In the genomic region with DNA sequence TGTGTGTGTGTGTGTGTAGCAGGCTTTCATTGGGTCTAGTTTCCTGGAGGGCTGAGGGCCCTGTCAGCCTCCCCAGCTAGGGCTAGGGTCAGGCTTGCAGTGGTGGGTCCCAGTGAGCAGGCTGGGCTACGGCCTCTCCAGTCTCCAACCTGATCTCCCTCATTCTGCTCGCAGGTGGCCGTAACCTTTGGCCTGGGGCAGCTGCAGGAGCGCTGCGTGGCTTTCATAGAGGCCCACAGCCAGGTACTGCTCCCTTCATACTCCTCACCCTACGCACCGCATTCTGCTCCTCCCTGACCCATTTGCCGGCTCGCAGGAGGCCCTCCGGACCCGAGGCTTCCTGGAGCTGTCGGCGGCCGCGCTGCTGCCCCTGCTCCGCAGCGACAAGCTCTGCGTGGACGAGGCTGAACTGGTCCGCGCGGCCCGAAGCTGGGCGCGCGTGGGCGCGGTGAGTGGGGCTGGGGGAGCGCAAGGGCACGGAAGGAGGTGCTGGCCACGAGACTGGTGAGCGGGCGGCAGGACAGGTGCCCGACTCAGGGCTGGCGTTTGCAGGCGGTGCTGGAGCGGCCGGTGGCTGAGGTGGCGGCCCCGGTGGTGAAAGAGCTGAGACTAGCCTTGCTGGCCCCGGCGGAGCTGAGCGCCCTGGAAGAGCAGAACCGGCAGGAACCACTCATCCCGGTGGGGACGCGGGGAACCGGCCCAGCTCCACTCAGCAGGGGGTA, we compare ENCODE assay signal across 8 cellular contexts. TPM values are rescaled to one million over a fixed set of nuclear protein-coding genes. Genes with fewer than 3 reads are reported as not detected.
DNase-seq lines count a peak whose midpoint lies in the region; ATAC-seq and TF ChIP-seq lines count a peak whose summit lies in the region.

No MANE protein-coding gene starts in this region.

- H3K27me3 ChIP-seq in DOHH2 (ENCODE audit: control insufficient read depth, low read length) (no peaks in the 10 kb centered on the region), heart left ventricle (no peaks in the 10 kb centered on the region), prostate gland (replicated peaks; ENCODE audit: insufficient read depth) (no peaks in the 10 kb centered on the region)

- H3K27ac ChIP-seq in DOHH2 (ENCODE audit: low read depth, low read length): no peak overlapping the region
- H3K27ac ChIP-seq in heart left ventricle: peak overlapping the region; percentile 7 to 90 (median 88)
- H3K27ac ChIP-seq in prostate gland: peak overlapping the region; percentile 70 to 79

- H3K4me3 Mint-ChIP-seq in activated CD4-positive, alpha-beta memory T cell treated with anti-CD3 and anti-CD28 coated beads for 36 hours: peak overlapping the region; percentile 73

- peaks cover 14% of the 10 kb centered on the region; the same call in 1 of the 2 replicates for H3F3A ChIP-seq in DOHH2 (ENCODE audit: control insufficient read depth, insufficient read depth)

- H3K9me3 ChIP-seq in DOHH2 (ENCODE audit: control insufficient read depth, insufficient read depth, low read length): no peaks in the 10 kb centered on the region
- H3K9me3 ChIP-seq in heart left ventricle: no peaks in the 10 kb centered on the region
- no peaks in the 10 kb centered on the region for H3K9me3 ChIP-seq in prostate gland

- DNase-seq in activated CD4-positive, alpha-beta memory T cell treated with anti-CD3 and anti-CD28 coated beads for 36 hours: no peak
- DNase-seq in heart left ventricle (peak in 2 of 5 donors; percentile 44 to 68), prostate gland (ENCODE audit: low spot score) (no peak), retina (no peak), DMS153 treated with DMSO at 0.1 percent for 48 hours (lab: John Stamatoyannopoulos, UW; ENCODE audit: unreplicated experiment) (no peak), NCI-H128 (lab: John Stamatoyannopoulos, UW; ENCODE audit: unreplicated experiment) (no peak)

- H4K20me1 ChIP-seq in DOHH2 (ENCODE audit: control insufficient read depth, insufficient read depth, low read depth, low read length): no peaks in the 10 kb centered on the region

- H3K4me3 ChIP-seq in DOHH2 (ENCODE audit: low read length): peak overlapping the region; percentile 78
- H3K4me3 ChIP-seq in heart left ventricle: peak overlapping the region; percentile 6 to 66 (median 55)
- H3K4me3 ChIP-seq in prostate gland: peak overlapping the region; percentile 34 to 43

- no peaks in the 10 kb centered on the region for H3K27me3 Mint-ChIP-seq in activated CD4-positive, alpha-beta memory T cell treated with anti-CD3 and anti-CD28 coated beads for 36 hours

- H3K36me3 ChIP-seq in DOHH2 (ENCODE audit: control insufficient read depth, low read length): peaks cover 7% of the 10 kb centered on the region
- peaks cover 0 to 18% (median 5%) of the 10 kb centered on the region in 9 donors for H3K36me3 ChIP-seq in heart left ventricle
- no peaks in the 10 kb centered on the region for H3K36me3 ChIP-seq in prostate gland

- TF ChIP-seq POLR2A in heart left ventricle (IDR thresholded peaks at IDR 0.05) (no peak), prostate gland (IDR thresholded peaks at IDR 0.05) (no peak)

- POLR2A ChIA-PET in activated CD4-positive, alpha-beta memory T cell treated with anti-CD3 and anti-CD28 coated beads for 36 hours (lab: Charles Lee): interaction anchor here (1.1 to 9.5 kb wide), 7 partner anchors 13 to 91 kb away, joined by 3 to 263 read pairs (median 11); a partner anchor contains a TSS

- ATAC-seq in heart left ventricle (peak in 1 of 4 donors; percentile 2), HG03520 (IDR thresholded peaks at IDR 0.05; ENCODE audit: unreplicated experiment) (no peak)

- WGBS in heart left ventricle, 4 donors: 53 to 71% (median 61%) methylated on average over 32 to 48 of the region's 48 CpGs
- WGBS in prostate gland: 53% methylated on average over 47 of the region's 48 CpGs

- peak overlapping the region; percentile 76 for H3K4me2 ChIP-seq in DOHH2 (ENCODE audit: low read length)

- intact Hi-C loops in activated CD4-positive, alpha-beta memory T cell treated with anti-CD3 and anti-CD28 coated beads for 36 hours (cut with micrococcal nuclease): loop anchor here (10.0 kb wide), 1 partner anchor 1448 kb away; a partner anchor contains a TSS
- intact Hi-C loops in heart left ventricle (cut with DNase I) (loop anchor here in 1 of 10 donors (10.0 kb wide), 1 partner anchor 78 kb away; a partner anchor contains a TSS), prostate gland (cut with DNase I) (no loop called here)

- H3K4me1 Mint-ChIP-seq in activated CD4-positive, alpha-beta memory T cell treated with anti-CD3 and anti-CD28 coated beads for 36 hours (ENCODE audit: low read depth): peaks cover 67% of the 10 kb centered on the region

- peaks cover 4% of the 10 kb centered on the region; the same call in 1 of the 2 replicates for H3K79me2 ChIP-seq in DOHH2 (ENCODE audit: control insufficient read depth, low read length)

- TF ChIP-seq CTCF in DOHH2 (IDR thresholded peaks at IDR 0.05; ENCODE audit: low read depth, low read length, poor library complexity, severe bottlenecking) (no peak), heart left ventricle (IDR thresholded peaks at IDR 0.05) (no peak), prostate gland (IDR thresholded peaks at IDR 0.05) (no peak)

- H3K36me3 Mint-ChIP-seq in activated CD4-positive, alpha-beta memory T cell treated with anti-CD3 and anti-CD28 coated beads for 36 hours: peaks cover 51% of the 10 kb centered on the region

- CTCF ChIA-PET in activated CD4-positive, alpha-beta memory T cell treated with anti-CD3 and anti-CD28 coated beads for 36 hours (lab: Charles Lee): interaction anchor here (0.8 to 5.1 kb wide), 9 partner anchors 13 to 198 kb away, joined by 3 to 39 read pairs (median 4); a partner anchor contains a TSS

- H3K4me1 ChIP-seq in DOHH2 (ENCODE audit: control insufficient read depth, low read length) (peaks cover 52% of the 10 kb centered on the region), heart left ventricle (peaks cover 0 to 66% (median 51%) of the 10 kb centered on the region in 12 donors), prostate gland (replicated peaks) (peaks cover 8% of the 10 kb centered on the region)

- H3K9me3 Mint-ChIP-seq in activated CD4-positive, alpha-beta memory T cell treated with anti-CD3 and anti-CD28 coated beads for 36 hours: no peaks in the 10 kb centered on the region

- peak overlapping the region; percentile 98 for H3K27ac Mint-ChIP-seq in activated CD4-positive, alpha-beta memory T cell treated with anti-CD3 and anti-CD28 coated beads for 36 hours

- no peaks in the 10 kb centered on the region for H3K9me2 ChIP-seq in DOHH2 (replicated peaks; ENCODE audit: control insufficient read depth, low read length)

RNA-seq across cellular contexts. Expression of a gene that starts 4.7 kb away (rescaled TPM):
- total RNA-seq in activated CD4-positive, alpha-beta memory T cell treated with anti-CD3 and anti-CD28 coated beads for 36 hours: 10 to 100 TPM; 35.2 to 38.6 TPM
- total RNA-seq in heart left ventricle (1 to 10 TPM in 8 of 9 donors, under 1 TPM in 1; 0.56 to 7.4 (median 2.8) TPM), prostate gland (10 to 100 TPM in 1 of 2 donors, under 1 TPM in 1; 0.50 to 10.5 TPM)
- polyA plus RNA-seq in heart left ventricle: 1 to 10 TPM; 2.6 to 6.2 TPM

RNA-seq across cellular contexts. Expression of a gene that starts 5.8 kb away (rescaled TPM):
- under 1 TPM; 0.40 to 0.41 TPM for total RNA-seq in activated CD4-positive, alpha-beta memory T cell treated with anti-CD3 and anti-CD28 coated beads for 36 hours
- total RNA-seq in heart left ventricle (1 to 10 TPM in 3 of 9 donors, under 1 TPM in 5, not detected in 1; 0.54 to 1.0 (median 0.82) TPM), prostate gland (1 to 10 TPM in 1 of 2 donors, not detected in 1; 4.0 TPM)
- polyA plus RNA-seq in heart left ventricle: 1 to 10 TPM in 1 of 2 donors, under 1 TPM in 1; 0.36 to 1.7 TPM

RNA-seq across cellular contexts. Expression of a gene that starts 12.8 kb away (rescaled TPM):
- 10 to 100 TPM; 80.2 to 87.9 TPM for total RNA-seq in activated CD4-positive, alpha-beta memory T cell treated with anti-CD3 and anti-CD28 coated beads for 36 hours
- total RNA-seq in heart left ventricle: 10 to 100 TPM in 2 of 9 donors, 1 to 10 TPM in 7; 4.5 to 17.9 (median 6.6) TPM
- polyA plus RNA-seq in heart left ventricle: 1 to 10 TPM; 5.8 to 6.9 TPM
- total RNA-seq in prostate gland: 10 to 100 TPM in 1 of 2 donors, 1 to 10 TPM in 1; 5.2 to 15.5 TPM

RNA-seq across cellular contexts. Expression of a gene that starts 25.0 kb away (rescaled TPM):
- 1 to 10 TPM; 1.1 to 1.3 TPM for total RNA-seq in activated CD4-positive, alpha-beta memory T cell treated with anti-CD3 and anti-CD28 coated beads for 36 hours
- under 1 TPM in 3 of 9 donors, not detected in 6; 0.09 to 0.32 (median 0.23) TPM for total RNA-seq in heart left ventricle
- polyA plus RNA-seq in heart left ventricle: under 1 TPM; 0.06 to 0.11 TPM
- total RNA-seq in prostate gland: not detected

RNA-seq across cellular contexts. Expression of a gene that starts 30.1 kb away (rescaled TPM):
- under 1 TPM; 0.61 to 0.62 TPM for total RNA-seq in activated CD4-positive, alpha-beta memory T cell treated with anti-CD3 and anti-CD28 coated beads for 36 hours
- total RNA-seq in heart left ventricle (under 1 TPM in 8 of 9 donors, not detected in 1; 0.21 to 0.85 (median 0.41) TPM), prostate gland (10 to 100 TPM in 1 of 2 donors, under 1 TPM in 1; 0.32 to 31.9 TPM)
- under 1 TPM; 0.19 to 0.27 TPM for polyA plus RNA-seq in heart left ventricle

Comparison
In these comparisons a context has a peak if more than half of its experiments do, and no peak if none do; other contexts are left out.
1. RNA of a gene that starts 12.8 kb away (total RNA-seq): 80.2 to 87.9 TPM in activated CD4-positive, alpha-beta memory T cell treated with anti-CD3 and anti-CD28 coated beads for 36 hours; 5.2 to 15.5 TPM in prostate gland and 4.5 to 17.9 TPM in heart left ventricle; every median in the first group is over 4 times any median in the second.
2. Peak in every context shown above with its lines, with median percentiles within 50 percentile points of each other: H3K4me3 ChIP-seq.